Comparison of ENCODE assay signal across 15 cellular contexts in genomic region chr12:124867389-124867930, GRCh38. TPM values are rescaled to one million over a fixed set of nuclear protein-coding genes. Genes with fewer than 3 reads are reported as not detected.
DNase-seq lines count a peak whose midpoint lies in the region; ATAC-seq, FAIRE-seq and TF ChIP-seq lines count a peak whose summit lies in the region.
"Had no signal": no experiment of that assay in that cellular context is flagged by ENCODE, and none has a peak within 500 bp of the region (broad histone marks: within the 10 kb centered on the region; RNA-seq: fewer than 3 reads in every experiment).

No MANE protein-coding gene starts in this region.

- H3K27ac ChIP-seq in KOPT-K1 (ENCODE audit: low read depth, low read length, poor library complexity, severe bottlenecking), result peak overlapping the region; percentile 15

- H3K27ac Mint-ChIP-seq in activated CD4-positive, alpha-beta T cell treated with anti-CD3 and anti-CD28 coated beads for 36 hours, result no peak overlapping the region

- H3K27me3 Mint-ChIP-seq in activated CD4-positive, alpha-beta T cell treated with anti-CD3 and anti-CD28 coated beads for 36 hours, result peaks cover 10% of the 10 kb centered on the region

- no peaks in the 10 kb centered on the region for H3K9me3 ChIP-seq in KOPT-K1 (ENCODE audit: insufficient read depth, low read length, poor library complexity, severe bottlenecking)
- H3K9me3 ChIP-seq: left ventricle myocardium inferior had no signal

- intact Hi-C loops in activated CD4-positive, alpha-beta T cell treated with anti-CD3 and anti-CD28 coated beads for 36 hours (cut with DNase I, micrococcal nuclease), result no loop called here

- ATAC-seq in HG02798 (IDR thresholded peaks at IDR 0.05; ENCODE audit: poor library complexity, unreplicated experiment) (no peak), GM21390 (IDR thresholded peaks at IDR 0.05; ENCODE audit: unreplicated experiment) (no peak)
- ATAC-seq in activated CD4-positive, alpha-beta T cell treated with anti-CD3 and anti-CD28 coated beads for 36 hours, result no peak

- DNase-seq in COLO668 (lab: John Stamatoyannopoulos, UW; ENCODE audit: unreplicated experiment) (peak; percentile 20), bronchial epithelial cell (ENCODE audit: low read depth) (peak; percentile 68), mucosa of gallbladder (ENCODE audit: low spot score) (peak; percentile 56), hypothalamus (lab: John Stamatoyannopoulos, UW) (no peak)
- DNase-seq in activated CD4-positive, alpha-beta T cell treated with anti-CD3 and anti-CD28 coated beads for 36 hours, result no peak
- DNase-seq: activated CD4-positive, alpha-beta T cell treated with anti-CD3 and anti-CD28 coated beads, Interleukin-2, amount 50 U/mL, for 4 hours; cortex of kidney; left ventricle myocardium inferior; NCI-H1092; stimulated activated CD4-positive, alpha-beta T cell treated with anti-CD3 and anti-CD28 coated beads, Interleukin-1b, Interleukin-23, amount 100 ng/mL, for 48 hours; stimulated activated naive CD4-positive, alpha-beta T cell treated with Interleukin-2 at 50 U/mL for 16 hours; SW 1271 had no signal

- POLR2A ChIA-PET in activated CD4-positive, alpha-beta T cell treated with anti-CD3 and anti-CD28 coated beads for 36 hours (lab: Charles Lee), result no interaction called here

- no peak overlapping the region for H3K4me3 Mint-ChIP-seq in activated CD4-positive, alpha-beta T cell treated with anti-CD3 and anti-CD28 coated beads for 36 hours

- CTCF ChIA-PET in activated CD4-positive, alpha-beta T cell treated with anti-CD3 and anti-CD28 coated beads for 36 hours (lab: Charles Lee), result interaction anchor here (0.6 kb wide), 1 partner anchor 73 kb away, joined by 3 read pairs; no protein-coding TSS in a partner anchor

- no peaks in the 10 kb centered on the region for H3K36me3 Mint-ChIP-seq in activated CD4-positive, alpha-beta T cell treated with anti-CD3 and anti-CD28 coated beads for 36 hours (ENCODE audit: low read depth)

- no peak for FAIRE-seq in bronchial epithelial cell (lab: Jason Lieb, UNC)

- H3K27me3 ChIP-seq in bronchial epithelial cell (ENCODE audit: control insufficient read depth, insufficient read depth, low read length), result no peaks in the 10 kb centered on the region

- no peaks in the 10 kb centered on the region for H3K9me3 Mint-ChIP-seq in activated CD4-positive, alpha-beta T cell treated with anti-CD3 and anti-CD28 coated beads for 36 hours (ENCODE audit: low read depth)

- no peak for TF ChIP-seq CTCF in bronchial epithelial cell (IDR thresholded peaks at IDR 0.05; ENCODE audit: insufficient read depth, low read length, severe bottlenecking)

- no peaks in the 10 kb centered on the region for H3K36me3 ChIP-seq in KOPT-K1 (ENCODE audit: insufficient read depth, low read length)
- no peaks in the 10 kb centered on the region for H3K36me3 ChIP-seq in bronchial epithelial cell (ENCODE audit: control insufficient read depth, insufficient read depth, low read length)
- H3K36me3 ChIP-seq: left ventricle myocardium inferior had no signal

- peaks cover 20% of the 10 kb centered on the region for H3K4me1 Mint-ChIP-seq in activated CD4-positive, alpha-beta T cell treated with anti-CD3 and anti-CD28 coated beads for 36 hours

- no peak overlapping the region for H3K4me3 ChIP-seq in bronchial epithelial cell (ENCODE audit: low read depth, low read length)
- H3K4me3 ChIP-seq: left ventricle myocardium inferior had no signal

RNA-seq across cellular contexts. Expression of gene SCARB1, which starts 3.8 kb away (rescaled TPM):
- 6.6 and 7.4 TPM in 2 replicates for total RNA-seq in bronchial epithelial cell
- 102 TPM for total RNA-seq in mucosa of gallbladder
- total RNA-seq in activated CD4-positive, alpha-beta T cell treated with anti-CD3 and anti-CD28 coated beads for 36 hours, result 10 to 100 TPM; 22.9 to 24.1 TPM

RNA-seq across cellular contexts. Expression of gene UBC, which starts 47.0 kb away (rescaled TPM):
- total RNA-seq in bronchial epithelial cell, result 2,139 and 3,632 TPM in 2 replicates
- 1,032 TPM for total RNA-seq in mucosa of gallbladder
- total RNA-seq in activated CD4-positive, alpha-beta T cell treated with anti-CD3 and anti-CD28 coated beads for 36 hours, result 100 to 1,000 TPM; 809 to 936 TPM

Comparison
In these comparisons a context has a peak if more than half of its experiments do, and no peak if none do; other contexts are left out.
1. DNase-seq: peak in COLO668 (single experiment), bronchial epithelial cell (single experiment) and mucosa of gallbladder (single experiment); none in activated CD4-positive, alpha-beta T cell treated with anti-CD3 and anti-CD28 coated beads for 36 hours (single experiment) and hypothalamus (0 of 51).